ENCODE assay signal across 9 cellular contexts in the genomic region with DNA sequence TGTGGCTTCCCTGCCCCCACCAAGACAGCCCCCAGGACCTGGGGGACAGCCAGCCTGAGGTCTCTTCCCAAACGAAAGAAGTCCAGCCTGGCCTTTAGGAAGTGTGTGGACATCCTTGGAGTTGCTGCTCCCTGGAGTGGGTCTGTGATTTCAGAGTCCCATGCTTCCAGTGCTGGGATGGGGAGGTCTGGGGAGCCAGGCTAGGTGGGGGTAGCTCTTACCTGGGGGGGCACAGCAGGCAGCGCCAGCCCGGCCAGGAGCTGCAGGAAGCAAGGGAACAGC. TPM values are rescaled to one million over a fixed set of nuclear protein-coding genes. Genes with fewer than 3 reads are reported as not detected.
DNase-seq lines count a peak whose midpoint lies in the region; ATAC-seq and TF ChIP-seq lines count a peak whose summit lies in the region.
"Had no signal": no experiment of that assay in that cellular context is flagged by ENCODE, and none has a peak within 500 bp of the region (broad histone marks: within the 10 kb centered on the region; RNA-seq: fewer than 3 reads in every experiment).

No MANE protein-coding gene starts in this region.

- no peaks in the 10 kb centered on the region for H3K9me3 Mint-ChIP-seq in T-helper 1 cell treated with Interleukin-12 subunit alpha and Interleukin-12 subunit beta and Interleukin-4 antibody, amounts not matched to agents 30 μg/mL and 1 μg/mL, for 36 hours
- H3K9me3 Mint-ChIP-seq: CD4-positive, CD25-positive, alpha-beta regulatory T cell had no signal

- H3K4me1 ChIP-seq in breast epithelium = peaks cover 0 to 6% of the 10 kb centered on the region in 2 donors
- peaks cover 0 to 9% (median 4%) of the 10 kb centered on the region in 4 donors for H3K4me1 ChIP-seq in liver (ENCODE audit: control insufficient read depth in 4 of 4, insufficient read depth in 4 of 4, low read length in 3 of 4)
- H3K4me1 ChIP-seq in thymus (ENCODE audit: control insufficient read depth, insufficient read depth, low read length) = peaks cover 7% of the 10 kb centered on the region

- H3K27me3 ChIP-seq in breast epithelium = no peaks in the 10 kb centered on the region
- no peaks in the 10 kb centered on the region for H3K27me3 ChIP-seq in liver (ENCODE audit: control insufficient read depth in 4 of 4, insufficient read depth in 4 of 4, low read length in 3 of 4)
- peaks cover 3% of the 10 kb centered on the region for H3K27me3 ChIP-seq in thymus (ENCODE audit: control insufficient read depth, insufficient read depth)

- peak overlapping the region; percentile 40 for H3K4me3 Mint-ChIP-seq in T-helper 1 cell treated with Interleukin-12 subunit alpha and Interleukin-12 subunit beta and Interleukin-4 antibody, amounts not matched to agents 30 μg/mL and 1 μg/mL, for 36 hours

- DNase-seq in T-helper 1 cell (no peak), breast epithelium (ENCODE audit: low spot score in 2 of 2) (no peak), dedifferentiated amniotic fluid mesenchymal stem cell (ENCODE audit: extremely low spot score) (no peak), germinal center (ENCODE audit: low spot score) (no peak)

- H3K27ac Mint-ChIP-seq in T-helper 1 cell treated with Interleukin-12 subunit alpha and Interleukin-12 subunit beta and Interleukin-4 antibody, amounts not matched to agents 30 μg/mL and 1 μg/mL, for 36 hours = no peak overlapping the region
- H3K27ac Mint-ChIP-seq: CD4-positive, CD25-positive, alpha-beta regulatory T cell had no signal

- intact Hi-C loops in breast epithelium (cut with DNase I; ENCODE audit: low total_unique reads) = no loop called here

- TF ChIP-seq RAD21 in liver (IDR thresholded peaks at IDR 0.05) = no peak

- peaks cover 9% of the 10 kb centered on the region for H3K27me3 Mint-ChIP-seq in T-helper 1 cell treated with Interleukin-12 subunit alpha and Interleukin-12 subunit beta and Interleukin-4 antibody, amounts not matched to agents 30 μg/mL and 1 μg/mL, for 36 hours (ENCODE audit: low read depth)

- WGBS in liver = 10% methylated on average over 3 of the region's 3 CpGs
- 2% methylated on average over 3 of the region's 3 CpGs for WGBS in thymus

- H3K27ac ChIP-seq in breast epithelium (peak overlapping the region in 1 of 2 donors; percentile 73), liver (ENCODE audit: low read depth in 1 of 2, low read length in 2 of 2) (peak overlapping the region; percentile 25 to 58), thymus (ENCODE audit: low read depth) (no peak overlapping the region)

- no peak for TF ChIP-seq POLR2A in breast epithelium (IDR thresholded peaks at IDR 0.05)

- no peaks in the 10 kb centered on the region for H3K36me3 Mint-ChIP-seq in T-helper 1 cell treated with Interleukin-12 subunit alpha and Interleukin-12 subunit beta and Interleukin-4 antibody, amounts not matched to agents 30 μg/mL and 1 μg/mL, for 36 hours (ENCODE audit: low read depth)
- H3K36me3 Mint-ChIP-seq: CD4-positive, CD25-positive, alpha-beta regulatory T cell had no signal

- no peak for ATAC-seq in GM18873 (IDR thresholded peaks at IDR 0.05; ENCODE audit: low FRiP score, unreplicated experiment)

- H3K9ac ChIP-seq in liver (ENCODE audit: low read depth in 1 of 2, low read length in 2 of 2) = no peak overlapping the region

- H3K4me3 ChIP-seq in breast epithelium = peak overlapping the region; percentile 55 to 77 (median 59)
- H3K4me3 ChIP-seq in liver (ENCODE audit: low read depth in 1 of 3, low read length in 3 of 3) = peak overlapping the region in 2 of 3 donors; percentile 31 to 42
- H3K4me3 ChIP-seq in thymus (ENCODE audit: low read length) = peak overlapping the region; percentile 40

- TF ChIP-seq CTCF in breast epithelium (IDR thresholded peaks at IDR 0.05) (no peak), liver (IDR thresholded peaks at IDR 0.05; ENCODE audit: low read depth, low read length, missing input control) (no peak)

- no peaks in the 10 kb centered on the region for H3K4me1 Mint-ChIP-seq in T-helper 1 cell treated with Interleukin-12 subunit alpha and Interleukin-12 subunit beta and Interleukin-4 antibody, amounts not matched to agents 30 μg/mL and 1 μg/mL, for 36 hours (ENCODE audit: low read depth)
- H3K4me1 Mint-ChIP-seq: CD4-positive, CD25-positive, alpha-beta regulatory T cell had no signal

- H3K9me3 ChIP-seq in breast epithelium (no peaks in the 10 kb centered on the region), liver (ENCODE audit: control insufficient read depth in 4 of 4, low read length in 3 of 4) (no peaks in the 10 kb centered on the region), thymus (ENCODE audit: control insufficient read depth) (no peaks in the 10 kb centered on the region)

- no peaks in the 10 kb centered on the region for H3K36me3 ChIP-seq in breast epithelium
- no peaks in the 10 kb centered on the region for H3K36me3 ChIP-seq in liver (ENCODE audit: control insufficient read depth in 4 of 4, insufficient read depth in 3 of 4, low read depth in 1 of 4, low read length in 3 of 4)
- no peaks in the 10 kb centered on the region for H3K36me3 ChIP-seq in thymus (ENCODE audit: control insufficient read depth, insufficient read depth)

TF ChIP-seq in liver, 16 proteins besides CTCF, POLR2A, EP300 and RAD21:
- TF ChIP-seq, protein P1, sequence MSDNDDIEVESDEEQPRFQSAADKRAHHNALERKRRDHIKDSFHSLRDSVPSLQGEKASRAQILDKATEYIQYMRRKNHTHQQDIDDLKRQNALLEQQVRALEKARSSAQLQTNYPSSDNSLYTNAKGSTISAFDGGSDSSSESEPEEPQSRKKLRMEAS (IDR thresholded peaks at IDR 0.05) = no peak
- TF ChIP-seq RXRA (IDR thresholded peaks at IDR 0.05) = no peak
- TF ChIP-seq TAF1 (conservative IDR thresholded peaks at IDR 0.05) = no peak
- TF ChIP-seq HNF4A (conservative IDR thresholded peaks at IDR 0.05) = no peak
- no peak for TF ChIP-seq FOXA1 (IDR thresholded peaks at IDR 0.05)
- TF ChIP-seq GABPA (IDR thresholded peaks at IDR 0.05 in 1 of 2, conservative IDR thresholded peaks at IDR 0.05 in 1 of 2) = no peak
- TF ChIP-seq YY1 (IDR thresholded peaks at IDR 0.05) = no peak
- TF ChIP-seq, protein P2, sequence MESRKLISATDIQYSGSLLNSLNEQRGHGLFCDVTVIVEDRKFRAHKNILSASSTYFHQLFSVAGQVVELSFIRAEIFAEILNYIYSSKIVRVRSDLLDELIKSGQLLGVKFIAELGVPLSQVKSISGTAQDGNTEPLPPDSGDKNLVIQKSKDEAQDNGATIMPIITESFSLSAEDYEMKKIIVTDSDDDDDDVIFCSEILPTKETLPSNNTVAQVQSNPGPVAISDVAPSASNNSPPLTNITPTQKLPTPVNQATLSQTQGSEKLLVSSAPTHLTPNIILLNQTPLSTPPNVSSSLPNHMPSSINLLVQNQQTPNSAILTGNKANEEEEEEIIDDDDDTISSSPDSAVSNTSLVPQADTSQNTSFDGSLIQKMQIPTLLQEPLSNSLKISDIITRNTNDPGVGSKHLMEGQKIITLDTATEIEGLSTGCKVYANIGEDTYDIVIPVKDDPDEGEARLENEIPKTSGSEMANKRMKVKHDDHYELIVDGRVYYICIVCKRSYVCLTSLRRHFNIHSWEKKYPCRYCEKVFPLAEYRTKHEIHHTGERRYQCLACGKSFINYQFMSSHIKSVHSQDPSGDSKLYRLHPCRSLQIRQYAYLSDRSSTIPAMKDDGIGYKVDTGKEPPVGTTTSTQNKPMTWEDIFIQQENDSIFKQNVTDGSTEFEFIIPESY (IDR thresholded peaks at IDR 0.05) = no peak
- TF ChIP-seq HNF4G (IDR thresholded peaks at IDR 0.05) = no peak
- no peak for TF ChIP-seq FOXA2 (IDR thresholded peaks at IDR 0.05)
- TF ChIP-seq, protein P3, sequence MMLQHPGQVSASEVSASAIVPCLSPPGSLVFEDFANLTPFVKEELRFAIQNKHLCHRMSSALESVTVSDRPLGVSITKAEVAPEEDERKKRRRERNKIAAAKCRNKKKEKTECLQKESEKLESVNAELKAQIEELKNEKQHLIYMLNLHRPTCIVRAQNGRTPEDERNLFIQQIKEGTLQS (IDR thresholded peaks at IDR 0.05) = no peak
- TF ChIP-seq JUND (IDR thresholded peaks at IDR 0.05) = no peak
- TF ChIP-seq NR2F2 (IDR thresholded peaks at IDR 0.05) = no peak
- TF ChIP-seq EGR1 (IDR thresholded peaks at IDR 0.05; ENCODE audit: low read depth in 2 of 2) = no peak
- TF ChIP-seq SP1 (IDR thresholded peaks at IDR 0.05) = no peak
TF ChIP-seq in liver: peak in this region for 0.

RNA-seq across cellular contexts. Expression of a gene that starts 0.5 kb away (rescaled TPM):
- total RNA-seq in breast epithelium (10 to 100 TPM in 1 of 3 donors, 1 to 10 TPM in 2; 3.7 to 17.9 (median 8.2) TPM), liver (1 to 10 TPM in 1 of 2 donors, under 1 TPM in 1; 0.61 to 4.5 TPM)
- polyA plus RNA-seq in liver (1 to 10 TPM in 1 of 2 donors, under 1 TPM in 1; 0.90 to 2.8 TPM), thymus (7.5 TPM)
- total RNA-seq: CD4-positive, CD25-positive, alpha-beta regulatory T cell had no signal

RNA-seq across cellular contexts. Expression of a gene that starts 31.8 kb away (rescaled TPM):
- 1 to 10 TPM; 2.9 to 5.6 (median 3.3) TPM for total RNA-seq in breast epithelium
- 1 to 10 TPM; 5.8 to 5.9 TPM for total RNA-seq in liver
- 1 to 10 TPM; 1.1 to 1.9 TPM for polyA plus RNA-seq in liver
- 0.91 TPM for polyA plus RNA-seq in thymus

RNA-seq across cellular contexts. Expression of a gene that starts 47.8 kb away (rescaled TPM):
- total RNA-seq in breast epithelium (10 to 100 TPM; 31.8 to 40.3 (median 36.0) TPM), liver (10 to 100 TPM; 16.2 to 22.0 TPM)
- polyA plus RNA-seq in liver (10 to 100 TPM; 18.5 to 23.6 TPM), thymus (28.3 TPM)
